16 cellular contexts compared by ENCODE assay signal in the genomic region with DNA sequence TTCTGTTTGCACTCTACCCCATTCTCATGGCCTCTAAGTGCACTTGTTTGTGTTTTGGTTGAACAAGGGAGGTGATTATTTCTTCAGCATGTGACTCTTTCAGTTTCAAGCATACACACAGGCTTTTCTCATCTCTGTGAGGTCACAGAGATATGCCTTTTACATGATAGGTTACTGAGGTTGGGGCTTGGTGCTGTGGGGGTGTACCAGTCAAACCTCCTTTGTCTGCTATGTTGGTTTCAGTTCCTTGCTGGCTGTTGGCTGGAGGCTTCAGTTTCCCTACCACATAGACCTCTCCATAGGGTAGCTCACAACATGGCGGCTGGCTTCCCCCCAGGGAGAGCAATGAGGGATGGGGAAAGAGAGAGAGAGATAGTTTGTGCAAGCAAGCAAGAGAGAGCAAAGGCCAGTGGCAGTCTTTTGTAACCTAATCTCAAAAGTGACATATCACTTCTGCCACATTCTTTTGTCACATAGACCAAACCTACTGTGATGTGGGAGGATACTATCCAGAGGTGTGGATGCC.
A peak's percentile ranks its signal among the peaks of the same experiment; 100 is the strongest.
DNase-seq lines count a peak whose midpoint lies in the region; ATAC-seq, FAIRE-seq and TF ChIP-seq lines count a peak whose summit lies in the region.
"Had no signal": no experiment of that assay in that cellular context is flagged by ENCODE, and none has a peak within 500 bp of the region (broad histone marks: within the 10 kb centered on the region; RNA-seq: fewer than 3 reads in every experiment).

No MANE protein-coding gene starts in this region.

- no peaks in the 10 kb centered on the region for H3K79me2 ChIP-seq in HepG2 (ENCODE audit: insufficient read depth, low read length)

- H2AFZ ChIP-seq in HepG2 (ENCODE audit: low read length): no peak overlapping the region

- POLR2A ChIA-PET in HepG2 (lab: Yijun Ruan, JAX): no interaction called here

- TF ChIP-seq EP300 in HepG2 (IDR thresholded peaks at IDR 0.05; ENCODE audit: low read depth in 2 of 2, low read length in 2 of 2) (no peak), HepG2 (CRISPR knock-in tag; IDR thresholded peaks at IDR 0.05; ENCODE audit: borderline replicate concordance) (peak; percentile 13; the same call in 1 of the 2 replicates)

- H3K36me3 ChIP-seq in HepG2 (replicated peaks in 1 of 2; ENCODE audit: control insufficient read depth in 1 of 2, insufficient read depth in 2 of 2, low read length in 2 of 2): no peaks in the 10 kb centered on the region
- H3K36me3 ChIP-seq in right lobe of liver: no peaks in the 10 kb centered on the region
- no peaks in the 10 kb centered on the region for H3K36me3 ChIP-seq in spleen
- H3K36me3 ChIP-seq: left ventricle myocardium inferior, WERI-Rb-1 had no signal

- 0 out of 5 replicates have a peak, but pooled peaks cover 0 to 3% of the 10 kb centered on the region in 2 experiments for H3K27me3 ChIP-seq in HepG2 (ENCODE audit: control insufficient read depth in 1 of 2, insufficient read depth in 2 of 2, low read length in 2 of 2)
- no peaks in the 10 kb centered on the region for H3K27me3 ChIP-seq in right lobe of liver
- H3K27me3 ChIP-seq in spleen (replicated peaks in 1 of 7): no peaks in the 10 kb centered on the region

- no peak overlapping the region for H3K9ac ChIP-seq in HepG2 (ENCODE audit: insufficient read depth, low read depth, low read length)

- H3K27ac ChIP-seq in HepG2 (ENCODE audit: extremely low read length, insufficient read depth, low read length) (no peak overlapping the region), right lobe of liver (no peak overlapping the region), spleen (no peak overlapping the region)
- H3K27ac ChIP-seq: left ventricle myocardium inferior, WERI-Rb-1 had no signal

- H4K20me1 ChIP-seq in HepG2 (ENCODE audit: insufficient read depth, low read length): no peaks in the 10 kb centered on the region

- no peak for TF ChIP-seq POLR2A in HepG2 (IDR thresholded peaks at IDR 0.05; ENCODE audit: insufficient read depth in 1 of 2, low read depth in 2 of 2, low read length in 2 of 2)
- TF ChIP-seq POLR2A in right lobe of liver (IDR thresholded peaks at IDR 0.05): no peak
- no peak for TF ChIP-seq POLR2A in spleen (IDR thresholded peaks at IDR 0.05)

- in situ Hi-C loops in HepG2 (cut with HindIII; ENCODE audit: extremely low pct_ligation_motif_present, low pct_unique_long_range_greater_than_20kb): no loop called here

- no TSS peak for BruUV-seq in HepG2 (replicated peaks; lab: Mats Ljungman, UMichigan)

- CTCF ChIA-PET in HepG2 (lab: Yijun Ruan, JAX; ENCODE audit: low intra/inter-chr PET ratio, low total read pairs): no interaction called here

- DNase-seq in HepG2 (ENCODE audit: low spot score) (peak; percentile 56), right lobe of liver (no peak), NCI-H446 treated with DMSO at 0.1 percent for 48 hours (lab: John Stamatoyannopoulos, UW) (no peak), spleen (no peak), HUDEP-2 (lab: John Stamatoyannopoulos, UW; ENCODE audit: unreplicated experiment in 76 of 76) (no peak), dedifferentiated amniotic fluid mesenchymal stem cell (ENCODE audit: extremely low spot score) (no peak)
- DNase-seq: activated naive CD8-positive, alpha-beta T cell treated with anti-CD3 and anti-CD28 coated beads, Interleukin-2, amount 50 U/mL, for 24 hours; erythroblast; left ventricle myocardium inferior; NCI-H774; WERI-Rb-1 had no signal

- peak overlapping the region; percentile 42 for H3K4me2 ChIP-seq in HepG2 (ENCODE audit: low read depth, low read length)

- TF ChIP-seq RAD21 in HepG2 (CRISPR knock-in tag; IDR thresholded peaks at IDR 0.05): no peak

- intact Hi-C loops in HepG2 (cut with micrococcal nuclease; ENCODE audit: unreplicated experiment): no loop called here
- intact Hi-C loops in right lobe of liver (cut with DNase I): no loop called here
- intact Hi-C loops in spleen (cut with DNase I; ENCODE audit: low total_unique reads): no loop called here

- H3K4me1 ChIP-seq in HepG2 (ENCODE audit: insufficient read depth, low read length) (peaks cover 33% of the 10 kb centered on the region), right lobe of liver (peaks cover 0 to 2% (median 0%) of the 10 kb centered on the region in 4 donors), spleen (peaks cover 0 to 3% (median 0%) of the 10 kb centered on the region in 6 donors)

- peak; percentile 83 for ATAC-seq in HepG2
- no peak for ATAC-seq in right lobe of liver
- ATAC-seq in HG02763 (IDR thresholded peaks at IDR 0.05; ENCODE audit: unreplicated experiment): peak; percentile 92
- peak; percentile 94 for ATAC-seq in HG03571 (IDR thresholded peaks at IDR 0.05; ENCODE audit: unreplicated experiment)
- ATAC-seq: activated naive CD8-positive, alpha-beta T cell treated with anti-CD3 and anti-CD28 coated beads, Interleukin-2, amount 50 U/mL, for 24 hours; K562 had no signal

- TF ChIP-seq CTCF in HepG2 (CRISPR knock-in tag; IDR thresholded peaks at IDR 0.05) (no peak), right lobe of liver (IDR thresholded peaks at IDR 0.05) (no peak), spleen (IDR thresholded peaks at IDR 0.05 in 8 of 11, conservative IDR thresholded peaks at IDR 0.05 in 3 of 11) (no peak)

- no peak overlapping the region for H3K4me3 ChIP-seq in HepG2 (replicated peaks in 1 of 3; ENCODE audit: insufficient read depth in 1 of 3, low read depth in 2 of 3, low read length in 3 of 3)
- H3K4me3 ChIP-seq in right lobe of liver: no peak overlapping the region
- H3K4me3 ChIP-seq in spleen: no peak overlapping the region
- H3K4me3 ChIP-seq: K562, left ventricle myocardium inferior, skin epidermis had no signal

- WGBS in HepG2 (ENCODE audit: low lambda C conversion rate): 31% methylated on average over 1 of the region's 1 CpG
- 40% methylated on average over 1 of the region's 1 CpG for WGBS in right lobe of liver (ENCODE audit: insufficient coverage, low coverage, low lambda C conversion rate, missing lambda C conversion rate)
- WGBS in spleen, 5 donors: 65 to 94% (median 90%) methylated on average over 1 of the region's 1 CpG

- H3K9me3 ChIP-seq in HepG2 (ENCODE audit: low read length): no peaks in the 10 kb centered on the region
- H3K9me3 ChIP-seq in right lobe of liver: no peaks in the 10 kb centered on the region
- no peaks in the 10 kb centered on the region for H3K9me3 ChIP-seq in spleen
- H3K9me3 ChIP-seq: left ventricle myocardium inferior had no signal

- FAIRE-seq in HepG2 (lab: Jason Lieb, UNC): peak; percentile 15
- FAIRE-seq: A204.1, K562 had no signal

TF ChIP-seq in HepG2, 621 proteins besides CTCF, POLR2A, EP300 and RAD21 (continues in another document):
- TF ChIP-seq ZNF274 (CRISPR knock-in tag; IDR thresholded peaks at IDR 0.05): no peak
- peak; percentile 46; the same call in 1 of the 2 replicates for TF ChIP-seq ARID5B (CRISPR knock-in tag; IDR thresholded peaks at IDR 0.05)
- peak; percentile 41; the same call in 1 of the 2 replicates for TF ChIP-seq ZNF331 (CRISPR knock-in tag; IDR thresholded peaks at IDR 0.05)
- TF ChIP-seq ZNF883 (CRISPR knock-in tag; IDR thresholded peaks at IDR 0.05; ENCODE audit: not compliant biosample characterization): no peak
- TF ChIP-seq TEAD3 (CRISPR knock-in tag; optimal IDR thresholded peaks at IDR 0.05; ENCODE audit: borderline replicate concordance): peak; percentile 52
- TF ChIP-seq ZBTB7A (CRISPR knock-in tag; IDR thresholded peaks at IDR 0.05): no peak
- TF ChIP-seq SOX13 (IDR thresholded peaks at IDR 0.05): no peak
- TF ChIP-seq SOX13 (CRISPR knock-in tag; conservative IDR thresholded peaks at IDR 0.05 in 1 of 2, IDR thresholded peaks at IDR 0.05 in 1 of 2): peak in 1 of 2 experiments; percentile 76; a peak in 2 of 4 replicates
- peak; percentile 61; the same call in 1 of the 2 replicates for TF ChIP-seq ZNF546 (CRISPR knock-in tag; conservative IDR thresholded peaks at IDR 0.05)
- TF ChIP-seq FOXP4 (CRISPR knock-in tag; IDR thresholded peaks at IDR 0.05): no peak

Comparison
In these comparisons a context has a peak if more than half of its experiments do, and no peak if none do; other contexts are left out.
1. ATAC-seq: peak in HepG2 (single experiment), HG02763 (single experiment) and HG03571 (single experiment); none in right lobe of liver (0 of 4).